Comparison of ENCODE assay signal across 10 cellular contexts in the genomic region with DNA sequence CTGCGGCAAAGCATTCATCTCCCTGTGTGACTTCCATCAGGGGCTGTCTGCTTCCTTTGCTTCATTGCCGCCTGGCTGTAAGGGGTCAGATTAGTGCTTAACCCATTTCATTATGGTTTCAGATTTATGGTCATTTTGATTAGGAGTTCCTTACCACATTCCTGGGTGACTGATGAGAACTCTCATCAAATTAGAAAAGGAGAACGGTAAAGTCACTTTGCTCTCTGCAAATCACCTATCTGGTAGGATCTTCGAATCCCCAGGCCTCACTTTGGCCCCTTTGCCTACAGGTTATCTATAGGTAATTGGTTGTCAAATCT. TPM values are rescaled to one million over a fixed set of nuclear protein-coding genes. Genes with fewer than 3 reads are reported as not detected.
DNase-seq lines count a peak whose midpoint lies in the region; ATAC-seq, FAIRE-seq and TF ChIP-seq lines count a peak whose summit lies in the region.
"Had no signal": no experiment of that assay in that cellular context is flagged by ENCODE, and none has a peak within 500 bp of the region (broad histone marks: within the 10 kb centered on the region; RNA-seq: fewer than 3 reads in every experiment).

No MANE protein-coding gene starts in this region.

- H3K9me2 ChIP-seq in Karpas-422 (replicated peaks; ENCODE audit: insufficient read depth, low read length), result no peaks in the 10 kb centered on the region

- CTCF ChIA-PET in CD4-positive, alpha-beta memory T cell (lab: Charles Lee; ENCODE audit: partially characterized antibody), result interaction anchor here (2.2 to 7.6 kb wide), 5 partner anchors 11 to 18 kb away, joined by 7 to 64 read pairs (median 18); no protein-coding TSS in a partner anchor
- CTCF ChIA-PET in MCF 10A (lab: Yijun Ruan, JAX), result interaction anchor here (0.6 to 6.6 kb wide), 5 partner anchors 15 to 172 kb away, joined by 3 to 51 read pairs (median 6); no protein-coding TSS in a partner anchor

- H3K27ac ChIP-seq in CD4-positive, alpha-beta memory T cell (ENCODE audit: low read depth, low read length), result no peak overlapping the region
- H3K27ac ChIP-seq in Karpas-422 (ENCODE audit: low read length), result peak overlapping the region; percentile 94

- intact Hi-C loops in CD4-positive, alpha-beta memory T cell (cut with micrococcal nuclease), result loop anchor here (1.0 kb wide), 1 partner anchor 10 kb away; no protein-coding TSS in a partner anchor
- intact Hi-C loops in MCF 10A (cut with micrococcal nuclease), result loop anchor here (2.0 kb wide), 1 partner anchor 45 kb away; no protein-coding TSS in a partner anchor

- H3K27me3 Mint-ChIP-seq in CD4-positive, alpha-beta memory T cell, result no peaks in the 10 kb centered on the region
- no peaks in the 10 kb centered on the region for H3K27me3 Mint-ChIP-seq in MCF 10A (ENCODE audit: insufficient read depth, unreplicated experiment)
- H3K27me3 Mint-ChIP-seq in nephron progenitor cell (ENCODE audit: low read depth, poor library complexity), result peaks cover 3% of the 10 kb centered on the region

- peak overlapping the region in 1 of 2 donors; percentile 29 for H3K4me3 ChIP-seq in CD4-positive, alpha-beta memory T cell (ENCODE audit: low read length in 2 of 2)
- peak overlapping the region; percentile 60 for H3K4me3 ChIP-seq in Karpas-422 (ENCODE audit: low read length)

- no peaks in the 10 kb centered on the region for H3K27me3 ChIP-seq in CD4-positive, alpha-beta memory T cell (ENCODE audit: insufficient read depth, low read length)
- no peaks in the 10 kb centered on the region for H3K27me3 ChIP-seq in Karpas-422 (ENCODE audit: low read length)

- peak overlapping the region; percentile 57 to 93 (median 87) for H3K27ac Mint-ChIP-seq in CD4-positive, alpha-beta memory T cell
- H3K27ac Mint-ChIP-seq in MCF 10A (ENCODE audit: low read depth, unreplicated experiment), result peak overlapping the region; percentile 4
- no peak overlapping the region for H3K27ac Mint-ChIP-seq in nephron progenitor cell

- no peak for TF ChIP-seq CTCF in MCF 10A (IDR thresholded peaks at IDR 0.05; ENCODE audit: unreplicated experiment)
- TF ChIP-seq CTCF in nephron progenitor cell (IDR thresholded peaks at IDR 0.05), result no peak

- peak overlapping the region; percentile 61 to 90 (median 80) for H3K4me3 Mint-ChIP-seq in CD4-positive, alpha-beta memory T cell
- peak overlapping the region; percentile 0 for H3K4me3 Mint-ChIP-seq in MCF 10A (ENCODE audit: unreplicated experiment)
- peak overlapping the region; percentile 12 for H3K4me3 Mint-ChIP-seq in nephron progenitor cell

- peak overlapping the region; percentile 68 for H3K9ac ChIP-seq in Karpas-422 (ENCODE audit: low read length)

- POLR2A ChIA-PET in CD4-positive, alpha-beta memory T cell (lab: Charles Lee; ENCODE audit: partially characterized antibody), result interaction anchor here (2.3 to 7.7 kb wide), 5 partner anchors 12 to 32 kb away, joined by 4 to 178 read pairs (median 25); a partner anchor contains a TSS
- POLR2A ChIA-PET in MCF 10A (lab: Yijun Ruan, JAX), result interaction anchor here (0.7 to 1.7 kb wide), 6 partner anchors 19 to 96 kb away, joined by 3 to 9 read pairs (median 6); a partner anchor contains a TSS

- peaks cover 63% of the 10 kb centered on the region for H3K4me1 ChIP-seq in CD4-positive, alpha-beta memory T cell (ENCODE audit: insufficient read depth, low read length)
- H3K4me1 ChIP-seq in Karpas-422 (ENCODE audit: low read length), result peaks cover 64% of the 10 kb centered on the region

- peaks cover 0 to 5% (median 0%) of the 10 kb centered on the region in 8 donors for H3K9me3 Mint-ChIP-seq in CD4-positive, alpha-beta memory T cell
- H3K9me3 Mint-ChIP-seq in MCF 10A (ENCODE audit: unreplicated experiment), result peaks cover 7% of the 10 kb centered on the region
- peaks cover 24% of the 10 kb centered on the region for H3K9me3 Mint-ChIP-seq in nephron progenitor cell

- no peaks in the 10 kb centered on the region for H4K20me1 ChIP-seq in Karpas-422 (ENCODE audit: insufficient read depth, low read depth, low read length)

- H2AFZ ChIP-seq in Karpas-422 (ENCODE audit: low read length), result no peak overlapping the region

- no TSS peak for BruUV-seq in MCF 10A (replicated peaks; lab: Mats Ljungman, UMichigan)

- no peaks in the 10 kb centered on the region for H3K36me3 Mint-ChIP-seq in CD4-positive, alpha-beta memory T cell
- H3K36me3 Mint-ChIP-seq in MCF 10A (ENCODE audit: insufficient read depth, unreplicated experiment) (peaks cover 7% of the 10 kb centered on the region), nephron progenitor cell (ENCODE audit: low read depth) (peaks cover 10% of the 10 kb centered on the region)

- FAIRE-seq in RCC 7860 (lab: Jason Lieb, UNC), result no peak

- H3K79me2 ChIP-seq in Karpas-422 (ENCODE audit: low read length), result no peaks in the 10 kb centered on the region

- H3K36me3 ChIP-seq in CD4-positive, alpha-beta memory T cell (ENCODE audit: insufficient read depth, low read length), result no peaks in the 10 kb centered on the region
- H3K36me3 ChIP-seq in Karpas-422 (ENCODE audit: insufficient read depth, low read length), result no peaks in the 10 kb centered on the region

- H3K4me2 ChIP-seq in Karpas-422 (ENCODE audit: low read depth, low read length, poor library complexity, severe bottlenecking), result peak overlapping the region; percentile 76

- H3K4me1 Mint-ChIP-seq in CD4-positive, alpha-beta memory T cell, result peaks cover 45 to 75% (median 62%) of the 10 kb centered on the region in 4 donors
- H3K4me1 Mint-ChIP-seq in MCF 10A (ENCODE audit: insufficient read depth, unreplicated experiment) (peaks cover 32% of the 10 kb centered on the region), nephron progenitor cell (peaks cover 47% of the 10 kb centered on the region)

- no peak for ATAC-seq in HG02852 (IDR thresholded peaks at IDR 0.05; ENCODE audit: unreplicated experiment)

- no peaks in the 10 kb centered on the region for H3K9me3 ChIP-seq in CD4-positive, alpha-beta memory T cell (ENCODE audit: control insufficient read depth in 1 of 2, low read length in 2 of 2)
- 0 out of 2 replicates have a peak, but pooled peaks cover 3% of the 10 kb centered on the region for H3K9me3 ChIP-seq in Karpas-422 (ENCODE audit: low read length)

- DNase-seq in CD4-positive, alpha-beta memory T cell, result no peak
- no peak for DNase-seq in Karpas-422
- DNase-seq in MCF 10A (ENCODE audit: unreplicated experiment), result no peak
- DNase-seq in nephron progenitor cell, result no peak
- no peak for DNase-seq in RCC 7860 (ENCODE audit: low spot score)
- no peak for DNase-seq in NCI-H524 treated with DMSO at 0.1 percent for 48 hours (lab: John Stamatoyannopoulos, UW)
- no peak for DNase-seq in putamen (ENCODE audit: low spot score)
- DNase-seq: NCI-H446 had no signal

RNA-seq across cellular contexts. Expression of a gene that starts 12.1 kb away (rescaled TPM):
- 100 to 1,000 TPM; 124 to 129 TPM for total RNA-seq in CD4-positive, alpha-beta memory T cell
- polyA plus RNA-seq in CD4-positive, alpha-beta memory T cell, result 100 to 1,000 TPM; 163 to 173 TPM
- 85.4 and 116 TPM in 2 replicates for total RNA-seq in Karpas-422 (2014; rRNA removed; shearing (Covaris generic); ENCODE audit: low replicate concordance)
- total RNA-seq in MCF 10A (2022), result 0.16 and 0.27 TPM in 2 replicates
- total RNA-seq: SK-MEL-5 had no signal

Comparison
In these comparisons a context has a peak if more than half of its experiments do, and no peak if none do; other contexts are left out.
1. H3K4me3 Mint-ChIP-seq: peak in every context shown above with its lines; median percentile 80 in CD4-positive, alpha-beta memory T cell; 12 in nephron progenitor cell; 0 in MCF 10A.
2. RNA of a gene that starts 12.1 kb away (total RNA-seq): 124 to 129 TPM in CD4-positive, alpha-beta memory T cell and 85.4 to 116 TPM in Karpas-422; 0.16 to 0.27 TPM in MCF 10A; every median in the first group is over 10 times any median in the second.